Comparison of ENCODE assay signal across 8 cellular contexts in the genomic region with DNA sequence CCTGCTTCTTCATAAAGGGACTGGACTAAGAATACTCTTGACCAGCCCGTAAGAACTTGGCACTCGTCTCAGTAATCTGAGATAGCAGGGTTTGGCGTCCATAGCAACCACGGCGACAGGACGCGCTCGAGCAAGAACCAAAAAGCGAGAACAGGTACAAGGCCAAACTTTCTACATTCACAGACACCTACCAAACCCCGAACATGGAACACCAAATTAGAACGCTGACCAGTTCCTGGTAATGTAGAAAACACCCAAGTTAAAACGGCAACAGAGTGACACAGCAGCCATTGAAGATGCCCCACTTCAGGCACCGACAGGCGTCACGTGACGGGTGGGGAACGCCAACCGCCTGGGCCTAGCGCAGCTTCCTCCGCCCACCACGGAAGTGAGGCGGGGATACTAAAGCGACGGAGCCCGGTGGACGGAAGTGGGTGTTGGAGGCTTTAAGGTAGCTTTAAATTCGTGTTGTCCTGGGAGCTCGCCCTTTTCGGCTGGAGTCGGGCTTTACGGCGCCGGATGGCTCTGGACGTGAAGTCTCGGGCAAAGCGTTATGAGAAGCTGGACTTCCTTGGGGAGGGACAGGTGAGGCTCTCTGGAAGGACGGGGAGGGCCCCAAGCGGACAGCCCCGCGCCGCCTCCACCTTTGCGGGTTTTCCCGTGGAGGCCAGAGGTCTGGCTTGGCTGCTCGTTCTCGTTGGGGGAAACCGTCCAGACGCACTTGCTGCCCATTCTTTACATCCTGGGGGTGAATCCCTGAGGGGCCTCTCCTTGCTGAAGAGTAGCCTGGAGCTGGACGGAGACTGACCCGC. TPM values are rescaled to one million over a fixed set of nuclear protein-coding genes. Genes with fewer than 3 reads are reported as not detected.
DNase-seq lines count a peak whose midpoint lies in the region; ATAC-seq lines count a peak whose summit lies in the region.

A gene (plus strand): TSS at position 430 of the 812 bp plus-strand sequence. CDS start 90 bp downstream, at position 520.

- CTCF ChIA-PET in CD8-positive, alpha-beta memory T cell (lab: Charles Lee): interaction anchor here (1.1 to 2.1 kb wide), 7 partner anchors 8 to 141 kb away, joined by 3 to 10 read pairs (median 3); a partner anchor contains a TSS

- H3K27me3 Mint-ChIP-seq in CD8-positive, alpha-beta memory T cell: no peaks in the 10 kb centered on the region

- H3K4me3 Mint-ChIP-seq in CD8-positive, alpha-beta memory T cell: peak within 1 kb of the TSS; percentile 96 to 99 (median 98)

- peak within 1 kb of the TSS; percentile 87 to 98 (median 96) for H3K27ac Mint-ChIP-seq in CD8-positive, alpha-beta memory T cell

- H3K36me3 ChIP-seq in CD8-positive, alpha-beta memory T cell (ENCODE audit: insufficient read depth, low read length): no peaks in the 10 kb centered on the region
- no peaks in the 10 kb centered on the region for H3K36me3 ChIP-seq in effector memory CD4-positive, alpha-beta T cell (ENCODE audit: control insufficient read depth, insufficient read depth, low read length)

- POLR2A ChIA-PET in CD8-positive, alpha-beta memory T cell (lab: Charles Lee): interaction anchor here (0.6 to 2.3 kb wide), 7 partner anchors 15 to 141 kb away, joined by 3 to 16 read pairs (median 4); a partner anchor contains a TSS

- DNase-seq in CD8-positive, alpha-beta memory T cell: peak; percentile 87 to 94 (median 90)
- DNase-seq in HS-5 (ENCODE audit: low read depth) (peak; percentile 78), lung microvascular endothelial cell (ENCODE audit: low read depth in 2 of 2) (peak; percentile 90 to 93)
- DNase-seq in NK-92 treated with Interleukin-12 subunit alpha and Interleukin-12 subunit beta, amount 100 ng/mL, for 24 hours (lab: John Stamatoyannopoulos, UW): peak; percentile 82
- DNase-seq in activated CD8-positive, alpha-beta memory T cell treated with anti-CD3 and anti-CD28 coated beads for 24 hours: peak; percentile 94
- peak; percentile 82 to 90 (median 89) for DNase-seq in effector memory CD4-positive, alpha-beta T cell
- peak; percentile 84 to 91 (median 86) for DNase-seq in stimulated activated CD4-positive, alpha-beta T cell treated with anti-CD3 and anti-CD28 coated beads, TNF-alpha, amount 100 ng/mL, for 48 hours (ENCODE audit: low read depth in 3 of 3)

- H3K9me3 Mint-ChIP-seq in CD8-positive, alpha-beta memory T cell: no peaks in the 10 kb centered on the region

- peaks cover 35 to 50% (median 50%) of the 10 kb centered on the region in 3 donors for H3K4me1 Mint-ChIP-seq in CD8-positive, alpha-beta memory T cell

- H3K27me3 ChIP-seq in CD8-positive, alpha-beta memory T cell (ENCODE audit: insufficient read depth, low read length, poor library complexity, severe bottlenecking): no peaks in the 10 kb centered on the region
- no peaks in the 10 kb centered on the region for H3K27me3 ChIP-seq in effector memory CD4-positive, alpha-beta T cell (replicated peaks; ENCODE audit: control insufficient read depth, insufficient read depth, low read length, poor library complexity, severe bottlenecking)

- no peaks in the 10 kb centered on the region for H3K9me3 ChIP-seq in CD8-positive, alpha-beta memory T cell (ENCODE audit: low read length)
- no peaks in the 10 kb centered on the region for H3K9me3 ChIP-seq in effector memory CD4-positive, alpha-beta T cell (ENCODE audit: control insufficient read depth, low read length)

- peak within 1 kb of the TSS; percentile 89 for H3K4me3 ChIP-seq in CD8-positive, alpha-beta memory T cell (ENCODE audit: low read length)
- peak within 1 kb of the TSS; percentile 91 for H3K4me3 ChIP-seq in effector memory CD4-positive, alpha-beta T cell (ENCODE audit: insufficient read depth, low read depth, low read length, poor library complexity, severe bottlenecking)

- peak within 1 kb of the TSS; percentile 84 for H3K27ac ChIP-seq in CD8-positive, alpha-beta memory T cell (ENCODE audit: low read depth, low read length)
- H3K27ac ChIP-seq in effector memory CD4-positive, alpha-beta T cell (ENCODE audit: insufficient read depth, low read length, poor library complexity, severe bottlenecking): peak within 1 kb of the TSS; percentile 84

- peaks cover 17% of the 10 kb centered on the region for H3K4me1 ChIP-seq in CD8-positive, alpha-beta memory T cell (ENCODE audit: insufficient read depth, low read length)
- H3K4me1 ChIP-seq in effector memory CD4-positive, alpha-beta T cell (ENCODE audit: control insufficient read depth, insufficient read depth, low read length, poor library complexity, severe bottlenecking): peaks cover 8% of the 10 kb centered on the region

- peak; percentile 96 for ATAC-seq in GM19468 (IDR thresholded peaks at IDR 0.05; ENCODE audit: extremely low read depth, unreplicated experiment)

- H3K36me3 Mint-ChIP-seq in CD8-positive, alpha-beta memory T cell: peaks cover 0 to 36% (median 3%) of the 10 kb centered on the region in 3 donors

RNA-seq across cellular contexts. Expression of the gene that starts here (rescaled TPM):
- total RNA-seq in CD8-positive, alpha-beta memory T cell: 10 to 100 TPM; 40.8 to 44.8 TPM
- polyA plus RNA-seq in CD8-positive, alpha-beta memory T cell: 23.8 TPM
- 22.4 and 31.2 TPM in 2 replicates for total RNA-seq in lung microvascular endothelial cell

Comparison
In these comparisons a context has a peak if more than half of its experiments do, and no peak if none do; other contexts are left out.
1. Peak in every context shown above with its lines: DNase-seq, ATAC-seq, H3K4me3 ChIP-seq and H3K27ac ChIP-seq.